Comparison of ENCODE assay signal across 13 cellular contexts in the genomic region with DNA sequence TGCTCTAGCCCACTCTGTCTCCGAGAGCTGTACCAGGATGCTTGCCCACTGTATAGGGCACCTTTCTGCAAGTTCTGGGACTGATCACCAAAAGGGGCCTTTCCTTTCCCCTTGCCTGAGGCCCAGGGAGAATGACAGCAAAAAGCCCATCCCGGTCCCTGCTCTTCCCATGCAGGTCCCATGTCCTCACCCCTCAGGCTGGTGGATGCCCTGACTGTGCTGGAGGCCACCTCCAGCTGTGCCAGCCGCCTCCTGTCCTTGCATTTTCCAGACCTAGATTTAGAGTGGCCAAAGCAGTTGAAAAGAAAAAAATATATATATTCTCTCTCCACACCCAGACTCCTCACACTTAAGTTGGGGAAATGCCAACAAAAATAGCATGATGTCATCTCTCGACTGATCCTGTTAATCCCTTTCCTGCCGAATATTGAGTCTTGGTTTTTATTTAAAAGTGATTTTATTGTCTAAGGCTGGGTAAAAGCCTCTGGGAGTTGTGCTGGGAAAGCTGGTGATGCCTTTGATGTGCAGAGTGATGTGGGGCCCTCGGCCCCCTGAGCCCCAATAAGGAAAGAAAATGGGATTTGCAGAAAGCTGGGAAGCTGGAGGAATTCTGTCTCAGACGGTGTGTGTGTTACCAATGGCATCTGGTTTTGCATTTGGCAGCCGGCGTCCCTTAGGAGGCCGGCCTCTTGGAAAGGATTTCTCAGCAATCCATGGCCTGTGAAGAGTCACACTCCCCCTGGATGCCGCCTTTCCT. TPM values are rescaled to one million over a fixed set of nuclear protein-coding genes. Genes with fewer than 3 reads are reported as not detected.
A peak's percentile ranks its signal among the peaks of the same experiment; 100 is the strongest.
DNase-seq lines count a peak whose midpoint lies in the region; ATAC-seq lines count a peak whose summit lies in the region.
"Had no signal": no experiment of that assay in that cellular context is flagged by ENCODE, and none has a peak within 500 bp of the region (broad histone marks: within the 10 kb centered on the region; RNA-seq: fewer than 3 reads in every experiment).

No MANE protein-coding gene starts in this region.

- peak overlapping the region; percentile 33 for H3K9ac ChIP-seq in skeletal muscle satellite cell (ENCODE audit: low read depth, low read length)

- H3K27me3 ChIP-seq in skeletal muscle satellite cell (ENCODE audit: control insufficient read depth, insufficient read depth, low read length) = no peaks in the 10 kb centered on the region
- H3K27me3 ChIP-seq: sigmoid colon had no signal

- peak overlapping the region; percentile 70 for H3K4me2 ChIP-seq in skeletal muscle satellite cell (ENCODE audit: low read length)

- H3K9me3 ChIP-seq in skeletal muscle satellite cell (replicated peaks; ENCODE audit: low read length) = no peaks in the 10 kb centered on the region
- H3K9me3 ChIP-seq: sigmoid colon had no signal

- H3K36me3 ChIP-seq in skeletal muscle satellite cell (ENCODE audit: insufficient read depth, low read length) = no peaks in the 10 kb centered on the region
- H3K36me3 ChIP-seq: sigmoid colon had no signal

- H3K4me3 ChIP-seq in skeletal muscle satellite cell (ENCODE audit: low read length) = peak overlapping the region; percentile 7
- H3K4me3 ChIP-seq: sigmoid colon had no signal

- H3K4me1 ChIP-seq in skeletal muscle satellite cell (ENCODE audit: control insufficient read depth, insufficient read depth, low read length) = peaks cover 40% of the 10 kb centered on the region

- peak; percentile 58 for DNase-seq in HPDE6-E6E7 (ENCODE audit: extremely low spot score)
- DNase-seq in amniotic stem cell (lab: John Stamatoyannopoulos, UW) = peak; percentile 21
- peak; percentile 41 for DNase-seq in glomerular endothelial cell (ENCODE audit: extremely low read depth, low read depth, low spot score)
- DNase-seq in SKM-1 (lab: John Stamatoyannopoulos, UW; ENCODE audit: unreplicated experiment) = no peak
- DNase-seq in NCI-H446 (lab: John Stamatoyannopoulos, UW) = no peak
- DNase-seq: activated T-cell treated with anti-CD3 and anti-CD28 coated beads, Interleukin-2, amount 50 U/mL, for 24 hours; NCI-H2227 treated with DMSO at 0.1 percent for 48 hours; sigmoid colon; stimulated activated CD8-positive, alpha-beta memory T cell treated with anti-CD3 and anti-CD28 coated beads, Interleukin-4, amount 100 ng/mL, for 48 hours; T-helper 17 cell had no signal

- ATAC-seq in GM18907 (IDR thresholded peaks at IDR 0.05; ENCODE audit: unreplicated experiment) (no peak), HG02759 (IDR thresholded peaks at IDR 0.05; ENCODE audit: unreplicated experiment) (no peak)
- ATAC-seq: T-helper 17 cell had no signal

RNA-seq across cellular contexts. Expression of a gene that starts 29.3 kb away (rescaled TPM):
- 476 and 748 TPM in 2 replicates for total RNA-seq in glomerular endothelial cell
- 169 and 227 TPM in 2 replicates for total RNA-seq in skeletal muscle satellite cell (2012; rRNA removed)

Comparison
In these comparisons a context has a peak if more than half of its experiments do, and no peak if none do; other contexts are left out.
1. DNase-seq: peak in HPDE6-E6E7 (single experiment), amniotic stem cell (single experiment) and glomerular endothelial cell (single experiment); none in SKM-1 (single experiment) and NCI-H446 (0 of 2).